ENCODE assay signal across 8 cellular contexts in the genomic region with DNA sequence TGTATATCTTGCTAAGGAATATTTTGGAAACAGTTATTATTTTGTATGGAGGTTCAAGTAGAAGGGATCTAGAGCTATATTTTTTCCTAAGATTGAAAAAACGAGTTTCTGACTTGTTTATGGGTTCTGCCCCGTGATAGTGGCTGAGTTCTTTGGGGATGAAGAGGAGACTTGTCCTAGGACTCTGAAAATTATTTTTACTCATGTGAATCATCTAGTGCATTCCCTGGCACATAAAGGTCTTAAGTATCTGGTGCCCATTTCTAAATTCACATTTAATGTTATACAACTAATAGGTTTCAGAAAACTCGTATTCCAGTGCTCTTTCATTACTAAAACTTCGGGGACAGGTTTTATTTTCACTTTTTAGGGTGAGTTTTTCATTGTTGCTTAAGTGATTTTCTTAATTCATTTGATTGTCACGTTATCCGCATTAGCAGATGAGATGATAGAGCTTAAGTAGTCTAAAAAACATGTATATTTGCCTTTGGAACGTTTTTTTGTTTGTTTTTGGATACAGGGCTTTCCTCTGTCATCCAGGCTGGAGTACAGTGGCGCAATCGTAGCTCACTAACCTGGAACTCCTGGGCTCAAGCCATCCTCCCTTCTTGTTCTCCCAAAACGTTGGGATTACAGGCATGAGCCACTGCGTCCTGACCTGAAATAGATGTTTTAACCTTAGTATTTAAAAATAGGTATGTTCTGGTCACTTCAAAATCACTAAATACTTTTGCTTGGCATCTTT. TPM values are rescaled to one million over a fixed set of nuclear protein-coding genes. Genes with fewer than 3 reads are reported as not detected.
DNase-seq lines count a peak whose midpoint lies in the region; ATAC-seq lines count a peak whose summit lies in the region.

No MANE protein-coding gene starts in this region.

- H3K4me3 ChIP-seq in skeletal muscle tissue (ENCODE audit: low read length in 3 of 3): peak overlapping the region; percentile 83 to 89 (median 89)

- H3K4me1 ChIP-seq in skeletal muscle tissue (ENCODE audit: control insufficient read depth in 3 of 3, insufficient read depth in 3 of 3, low read length in 3 of 3): peaks cover 17 to 20% (median 17%) of the 10 kb centered on the region in 3 donors

- no peaks in the 10 kb centered on the region for H3K27me3 ChIP-seq in skeletal muscle tissue (ENCODE audit: control insufficient read depth in 3 of 3, insufficient read depth in 3 of 3, low read length in 3 of 3)

- H3K27ac Mint-ChIP-seq in T-helper 17 cell: peak overlapping the region; percentile 98

- peak; percentile 21 for DNase-seq in HCEC 1CT
- DNase-seq in T-helper 17 cell: no peak
- DNase-seq in fibroblast of peridontal ligament (ENCODE audit: extremely low read depth): peak; percentile 21
- DNase-seq in NCI-H128 (lab: John Stamatoyannopoulos, UW; ENCODE audit: unreplicated experiment): no peak
- no peak for DNase-seq in NCI-H1694 treated with DMSO at 0.1 percent for 48 hours (lab: John Stamatoyannopoulos, UW)
- DNase-seq in NCI-H1092 treated with DMSO at 0.1 percent for 48 hours (lab: John Stamatoyannopoulos, UW): no peak

- H3K4me1 Mint-ChIP-seq in T-helper 17 cell: peaks cover 43% of the 10 kb centered on the region

- peaks cover 0 to 8% (median 3%) of the 10 kb centered on the region in 3 donors for H3K36me3 ChIP-seq in skeletal muscle tissue (ENCODE audit: control insufficient read depth in 3 of 3, insufficient read depth in 3 of 3, low read length in 3 of 3)

- no peak for ATAC-seq in T-helper 17 cell
- ATAC-seq in HG03439 (IDR thresholded peaks at IDR 0.05; ENCODE audit: unreplicated experiment): no peak

- peak overlapping the region; percentile 97 for H3K4me3 Mint-ChIP-seq in T-helper 17 cell

- peaks cover 4% of the 10 kb centered on the region for H3K36me3 Mint-ChIP-seq in T-helper 17 cell (ENCODE audit: low read depth)

- peak overlapping the region; percentile 97 for H3K27ac ChIP-seq in skeletal muscle tissue (ENCODE audit: low read depth, low read length)

- H3K9me3 ChIP-seq in T-helper 17 cell (ENCODE audit: control insufficient read depth, low read length, poor library complexity, severe bottlenecking) (no peaks in the 10 kb centered on the region), skeletal muscle tissue (ENCODE audit: control insufficient read depth in 3 of 3, low read length in 3 of 3) (no peaks in the 10 kb centered on the region)

- H3K9ac ChIP-seq in skeletal muscle tissue (ENCODE audit: low read depth in 1 of 3, low read length in 3 of 3): peak overlapping the region; percentile 60 to 99 (median 98)

- no peaks in the 10 kb centered on the region for H3K27me3 Mint-ChIP-seq in T-helper 17 cell

RNA-seq across cellular contexts. Expression of a gene that starts 2.1 kb away (rescaled TPM):
- 10 to 100 TPM; 28.2 to 31.8 TPM for total RNA-seq in T-helper 17 cell
- 17.2 TPM for total RNA-seq in skeletal muscle tissue

RNA-seq across cellular contexts. Expression of a gene that starts 2.7 kb away (rescaled TPM):
- total RNA-seq in T-helper 17 cell (10 to 100 TPM; 28.5 to 29.2 TPM), skeletal muscle tissue (10.4 TPM)

RNA-seq across cellular contexts. Expression of a gene that starts 21.9 kb away (rescaled TPM):
- total RNA-seq in T-helper 17 cell (not detected), skeletal muscle tissue (664 TPM)

RNA-seq across cellular contexts. Expression of a gene that starts 32.6 kb away (rescaled TPM):
- total RNA-seq in T-helper 17 cell (not detected), skeletal muscle tissue (1.0 TPM)

RNA-seq across cellular contexts. Expression of a gene that starts 35.8 kb away (rescaled TPM):
- total RNA-seq in T-helper 17 cell (1 to 10 TPM; 4.2 to 4.9 TPM), skeletal muscle tissue (2.1 TPM)

Comparison
In these comparisons a context has a peak if more than half of its experiments do, and no peak if none do; other contexts are left out.
1. DNase-seq: peak in HCEC 1CT (single experiment) and fibroblast of peridontal ligament (single experiment); none in T-helper 17 cell (0 of 3), NCI-H128 (single experiment), NCI-H1694 treated with DMSO at 0.1 percent for 48 hours (single experiment) and NCI-H1092 treated with DMSO at 0.1 percent for 48 hours (single experiment).
2. RNA of a gene that starts 21.9 kb away (total RNA-seq): 664 TPM in skeletal muscle tissue (single experiment); not detected in T-helper 17 cell; every median in the first group is over 100 times any median in the second.